ENCODE assay signal across 23 cellular contexts in the genomic region with DNA sequence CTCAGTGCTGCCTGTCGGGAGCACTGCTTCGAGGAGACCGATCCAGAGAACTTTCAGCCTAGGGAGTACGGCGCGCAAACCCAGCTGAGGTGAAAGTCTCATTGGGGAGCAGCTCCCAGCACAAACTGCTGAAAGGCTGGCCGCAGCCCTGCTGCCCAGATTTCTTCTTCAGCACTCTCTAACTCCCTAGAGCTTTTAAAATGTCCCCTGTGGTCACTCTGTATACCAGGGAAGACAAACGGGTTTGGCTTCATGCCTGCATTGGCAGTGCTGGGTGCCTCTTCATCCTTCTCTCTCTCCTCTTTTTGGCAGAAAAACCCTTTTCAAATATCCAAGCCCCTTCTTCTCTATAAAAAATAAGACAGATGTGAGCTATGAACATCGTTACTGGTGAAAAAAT.
"Had no signal": no experiment of that assay in that cellular context is flagged by ENCODE, and none has a peak within 500 bp of the region (broad histone marks: within the 10 kb centered on the region; RNA-seq: fewer than 3 reads in every experiment).

No MANE protein-coding gene starts in this region.

- H3K27ac ChIP-seq: heart right ventricle, lower lobe of right lung, tibial nerve, VCaP had no signal

- DNase-seq: activated CD4-positive, alpha-beta T cell treated with anti-CD3 and anti-CD28 coated beads, Interleukin-2, amount 10 ng/mL, durations not matched to agents 7 days and 5 days; activated CD4-positive, CD25-positive, alpha-beta regulatory T cell treated with anti-CD3 and anti-CD28 coated beads, Interleukin-2, amount 50 U/mL, for 72 hours; activated CD8-positive, alpha-beta memory T cell treated with anti-CD3 and anti-CD28 coated beads, Interleukin-2, amount 10 ng/mL, durations not matched to agents 7 days and 5 days; activated CD8-positive, alpha-beta T cell treated with anti-CD3 and anti-CD28 coated beads for 36 hours; activated gamma-delta T cell; activated T-cell treated with anti-CD3 and anti-CD28 coated beads for 4 hours; anterior cingulate cortex; effector CD4-positive, alpha-beta T cell; erythroblast; foreskin fibroblast; heart right ventricle; lower lobe of right lung; midbrain; occipital lobe; stimulated activated CD4-positive, alpha-beta T cell treated with anti-CD3 and anti-CD28 coated beads, Interleukin-4, amount 100 ng/mL, for 4 hours; T-cell had no signal

- H3K36me3 ChIP-seq: heart right ventricle, lower lobe of right lung, tibial nerve had no signal

- H3K4me1 ChIP-seq: heart right ventricle, lower lobe of right lung, tibial nerve had no signal

- H3K27ac Mint-ChIP-seq: activated CD4-positive, alpha-beta T cell treated with anti-CD3 and anti-CD28 coated beads, Interleukin-2, amount 10 ng/mL, durations not matched to agents 7 days and 5 days; activated CD8-positive, alpha-beta memory T cell treated with anti-CD3 and anti-CD28 coated beads, Interleukin-2, amount 10 ng/mL, durations not matched to agents 7 days and 5 days; activated CD8-positive, alpha-beta T cell treated with anti-CD3 and anti-CD28 coated beads for 36 hours; activated naive CD4-positive, alpha-beta T cell treated with anti-CD3 and anti-CD28 coated beads, Interleukin-2, amount 50 U/mL, for 24 hours; brain; stimulated activated naive CD8-positive, alpha-beta T cell treated with anti-CD3 and anti-CD28 coated beads, Interleukin-15, Interleukin-2, amounts not matched to agents 100 ng/mL and 50 ng/mL, for 24 hours; T-cell; T-helper 2 cell treated with Interferon-gamma antibody and Interleukin-4, amounts not matched to agents 5 μg/mL and 100 μg/mL, for 36 hours had no signal

- H3K4me1 Mint-ChIP-seq: activated CD4-positive, alpha-beta T cell treated with anti-CD3 and anti-CD28 coated beads, Interleukin-2, amount 10 ng/mL, durations not matched to agents 7 days and 5 days; activated CD8-positive, alpha-beta memory T cell treated with anti-CD3 and anti-CD28 coated beads, Interleukin-2, amount 10 ng/mL, durations not matched to agents 7 days and 5 days; activated naive CD4-positive, alpha-beta T cell treated with anti-CD3 and anti-CD28 coated beads, Interleukin-2, amount 50 U/mL, for 24 hours; T-cell had no signal

- H3K9me3 Mint-ChIP-seq: activated CD4-positive, alpha-beta T cell treated with anti-CD3 and anti-CD28 coated beads, Interleukin-2, amount 10 ng/mL, durations not matched to agents 7 days and 5 days; activated CD8-positive, alpha-beta T cell treated with anti-CD3 and anti-CD28 coated beads for 36 hours; activated naive CD4-positive, alpha-beta T cell treated with anti-CD3 and anti-CD28 coated beads, Interleukin-2, amount 50 U/mL, for 24 hours; nephron; stimulated activated naive CD8-positive, alpha-beta T cell treated with anti-CD3 and anti-CD28 coated beads, Interleukin-15, Interleukin-2, amounts not matched to agents 100 ng/mL and 50 ng/mL, for 24 hours; T-cell; T-helper 2 cell treated with Interferon-gamma antibody and Interleukin-4, amounts not matched to agents 5 μg/mL and 100 μg/mL, for 36 hours had no signal

- H3K4me3 ChIP-seq: heart right ventricle, lower lobe of right lung, tibial nerve had no signal

- H3K9me3 ChIP-seq: heart right ventricle, lower lobe of right lung, tibial nerve had no signal

- H3K36me3 Mint-ChIP-seq: activated CD8-positive, alpha-beta memory T cell treated with anti-CD3 and anti-CD28 coated beads, Interleukin-2, amount 10 ng/mL, durations not matched to agents 7 days and 5 days; activated naive CD4-positive, alpha-beta T cell treated with anti-CD3 and anti-CD28 coated beads, Interleukin-2, amount 50 U/mL, for 24 hours; brain; T-cell had no signal

- H3K4me3 Mint-ChIP-seq: activated CD4-positive, alpha-beta T cell treated with anti-CD3 and anti-CD28 coated beads, Interleukin-2, amount 10 ng/mL, durations not matched to agents 7 days and 5 days; activated CD8-positive, alpha-beta memory T cell treated with anti-CD3 and anti-CD28 coated beads, Interleukin-2, amount 10 ng/mL, durations not matched to agents 7 days and 5 days; activated CD8-positive, alpha-beta T cell treated with anti-CD3 and anti-CD28 coated beads for 36 hours; activated naive CD4-positive, alpha-beta T cell treated with anti-CD3 and anti-CD28 coated beads, Interleukin-2, amount 50 U/mL, for 24 hours; brain; nephron; stimulated activated naive CD8-positive, alpha-beta T cell treated with anti-CD3 and anti-CD28 coated beads, Interleukin-15, Interleukin-2, amounts not matched to agents 100 ng/mL and 50 ng/mL, for 24 hours; T-cell; T-helper 2 cell treated with Interferon-gamma antibody and Interleukin-4, amounts not matched to agents 5 μg/mL and 100 μg/mL, for 36 hours had no signal
